ENCODE assay signal across 22 cellular contexts in genomic region chr20:15875446-15875845, GRCh38.
A peak's percentile ranks its signal among the peaks of the same experiment; 100 is the strongest.
DNase-seq lines count a peak whose midpoint lies in the region; FAIRE-seq and TF ChIP-seq lines count a peak whose summit lies in the region.
"Had no signal": no experiment of that assay in that cellular context is flagged by ENCODE, and none has a peak within 500 bp of the region (broad histone marks: within the 10 kb centered on the region; RNA-seq: fewer than 3 reads in every experiment).

No MANE protein-coding gene starts in this region.

- CTCF ChIA-PET in A673 (lab: Charles Lee) = no interaction called here

- H3K4me1 ChIP-seq in A673 (ENCODE audit: insufficient read depth, low read length, poor library complexity, severe bottlenecking) = no peaks in the 10 kb centered on the region
- H3K4me1 ChIP-seq: parathyroid adenoma, SJCRH30 had no signal

- no TSS peak for BruUV-seq in A673 (replicated peaks; lab: Mats Ljungman, UMichigan)

- DNase-seq in DMS53 (lab: John Stamatoyannopoulos, UW) (peak; percentile 68), DMS53 treated with DMSO at 0.1 percent for 48 hours (lab: John Stamatoyannopoulos, UW; ENCODE audit: unreplicated experiment) (no peak), NCI-H2171 (lab: John Stamatoyannopoulos, UW) (peak; percentile 75), inferior parietal cortex (ENCODE audit: extremely low spot score) (peak; percentile 31), superior temporal gyrus (ENCODE audit: extremely low spot score) (peak; percentile 48), A673 (ENCODE audit: low spot score) (no peak), HUDEP-2 (lab: John Stamatoyannopoulos, UW; ENCODE audit: unreplicated experiment in 76 of 76) (no peak), GM19239 (ENCODE audit: insufficient read length, low spot score) (no peak)
- DNase-seq: activated CD4-positive, alpha-beta memory T cell treated with anti-CD3 and anti-CD28 coated beads for 36 hours; activated T-cell treated with anti-CD3 and anti-CD28 coated beads, Interleukin-2, amount 50 U/mL, for 72 hours; CD4-positive, alpha-beta T cell; central memory CD4-positive, alpha-beta T cell; endodermal cell; foreskin fibroblast; NCI-H1048; SJCRH30; spleen; stimulated activated naive CD8-positive, alpha-beta T cell treated with anti-CD3 and anti-CD28 coated beads, Interleukin-15, amount 100 ng/mL, for 72 hours had no signal

- H3K27me3 ChIP-seq in A673 (replicated peaks; ENCODE audit: insufficient read depth, low read depth, low read length, poor library complexity) = no peaks in the 10 kb centered on the region
- H3K27me3 ChIP-seq: SJCRH30, spleen had no signal

- intact Hi-C loops in A673 (cut with micrococcal nuclease; ENCODE audit: unreplicated experiment) = no loop called here

- H3K27ac ChIP-seq in A673 (ENCODE audit: low read depth, low read length, poor library complexity, severe bottlenecking) = no peak overlapping the region
- H3K27ac ChIP-seq: 22Rv1, parathyroid adenoma, SJCRH30, spleen had no signal

- FAIRE-seq in GM19239 (lab: Jason Lieb, UNC) = no peak
- FAIRE-seq: K562, TTC549 had no signal

- TF ChIP-seq CTCF in A673 (conservative IDR thresholded peaks at IDR 0.05; ENCODE audit: low read depth, low read length) = no peak

- POLR2A ChIA-PET in A673 (lab: Charles Lee; ENCODE audit: low non-redundant PET) = no interaction called here

- no peak overlapping the region for H3K4me3 ChIP-seq in A673 (ENCODE audit: low read depth, low read length, poor library complexity, severe bottlenecking)
- H3K4me3 ChIP-seq: K562, SJCRH30, spleen had no signal

- peaks cover 26% of the 10 kb centered on the region for H3K9me3 ChIP-seq in A673 (ENCODE audit: low read depth, low read length, poor library complexity, severe bottlenecking)
- H3K9me3 ChIP-seq: SJCRH30 had no signal

- no peaks in the 10 kb centered on the region for H3K36me3 ChIP-seq in A673 (ENCODE audit: insufficient read depth, low read length, poor library complexity, severe bottlenecking)
- H3K36me3 ChIP-seq: SJCRH30, spleen had no signal

Comparison
In these comparisons a context has a peak if more than half of its experiments do, and no peak if none do; other contexts are left out.
1. DNase-seq: peak in DMS53 (single experiment), NCI-H2171 (single experiment), inferior parietal cortex (single experiment) and superior temporal gyrus (single experiment); none in DMS53 treated with DMSO at 0.1 percent for 48 hours (single experiment), A673 (single experiment), HUDEP-2 (0 of 76) and GM19239 (single experiment).